19 cellular contexts compared by ENCODE assay signal in the genomic region with DNA sequence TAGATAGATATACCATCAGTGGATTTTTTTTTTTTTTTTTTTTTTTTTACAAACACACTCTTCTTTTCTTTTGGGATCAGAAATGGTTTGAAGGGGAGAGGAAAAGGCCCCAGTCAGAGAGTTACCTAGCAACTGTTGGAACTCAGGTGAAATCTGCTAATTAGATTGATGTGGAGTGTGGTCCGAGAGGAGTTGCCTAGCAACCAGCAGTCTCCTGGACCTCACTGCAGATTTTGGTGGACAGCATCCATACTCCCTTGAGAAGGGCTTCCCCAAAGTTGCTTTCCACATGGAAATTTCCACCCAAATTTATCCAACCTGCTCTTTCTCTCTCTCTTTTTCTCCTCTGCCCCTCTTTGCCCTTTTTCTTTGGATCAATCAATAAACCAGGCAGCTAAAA.
"Had no signal": no experiment of that assay in that cellular context is flagged by ENCODE, and none has a peak within 500 bp of the region (broad histone marks: within the 10 kb centered on the region; RNA-seq: fewer than 3 reads in every experiment).

No MANE protein-coding gene starts in this region.

- H3K27me3 Mint-ChIP-seq: stimulated activated naive CD8-positive, alpha-beta T cell treated with anti-CD3 and anti-CD28 coated beads, Interleukin-15, Interleukin-2, amounts not matched to agents 100 ng/mL and 50 ng/mL, for 24 hours had no signal

- H3K36me3 Mint-ChIP-seq: stimulated activated memory B cell treated with anti-CD40 and anti-IgM and Interleukin-4, amounts not matched to agents 10 μg/mL and 1 μg/mL and 100 μg/mL, for 72 hours had no signal

- H3K36me3 ChIP-seq: heart left ventricle, spleen, tibial nerve, upper lobe of right lung, vagina had no signal

- H3K4me3 ChIP-seq: dorsolateral prefrontal cortex, heart left ventricle, spleen, tibial nerve, upper lobe of right lung, vagina had no signal

- DNase-seq: effector CD8-positive, alpha-beta T cell; heart left ventricle; hippocampal formation; mesendoderm; naive B cell; nephron progenitor cell; posterior cingulate gyrus; spleen; stimulated activated CD4-positive, alpha-beta T cell treated with anti-CD3 and anti-CD28 coated beads, Interleukin-15, amount 100 ng/mL, for 24 hours; stimulated activated CD4-positive, alpha-beta T cell treated with anti-CD3 and anti-CD28 coated beads, Interleukin-1b, Interleukin-23, amount 100 ng/mL, for 48 hours; stimulated activated CD4-positive, alpha-beta T cell treated with anti-CD3 and anti-CD28 coated beads, Interleukin-4, amount 100 ng/mL, for 24 hours; upper lobe of right lung had no signal

- H3K9me3 ChIP-seq: heart left ventricle, spleen, tibial nerve, upper lobe of right lung, vagina had no signal

- H3K27me3 ChIP-seq: dorsolateral prefrontal cortex, tibial nerve, upper lobe of right lung, vagina had no signal

- H3K27ac Mint-ChIP-seq: naive B cell; nephron progenitor cell; stimulated activated memory B cell treated with anti-CD40 and anti-IgM and Interleukin-4, amounts not matched to agents 10 μg/mL and 1 μg/mL and 100 μg/mL, for 72 hours; stimulated activated naive CD8-positive, alpha-beta T cell treated with anti-CD3 and anti-CD28 coated beads, Interleukin-15, Interleukin-2, amounts not matched to agents 100 ng/mL and 50 ng/mL, for 24 hours had no signal

- H3K27ac ChIP-seq: dorsolateral prefrontal cortex, heart left ventricle, spleen, tibial nerve, upper lobe of right lung, vagina had no signal

- H3K9me3 Mint-ChIP-seq: stimulated activated memory B cell treated with anti-CD40 and anti-IgM and Interleukin-4, amounts not matched to agents 10 μg/mL and 1 μg/mL and 100 μg/mL, for 72 hours; stimulated activated naive CD8-positive, alpha-beta T cell treated with anti-CD3 and anti-CD28 coated beads, Interleukin-15, Interleukin-2, amounts not matched to agents 100 ng/mL and 50 ng/mL, for 24 hours had no signal

- ATAC-seq: esophagus mucosa; heart left ventricle; sciatic nerve; stimulated activated memory B cell treated with anti-CD40 and anti-IgM and Interleukin-4, amounts not matched to agents 10 μg/mL and 1 μg/mL and 100 μg/mL, for 72 hours; upper lobe of right lung had no signal

- H3K4me3 Mint-ChIP-seq: naive B cell; nephron progenitor cell; stimulated activated memory B cell treated with anti-CD40 and anti-IgM and Interleukin-4, amounts not matched to agents 10 μg/mL and 1 μg/mL and 100 μg/mL, for 72 hours; stimulated activated naive CD8-positive, alpha-beta T cell treated with anti-CD3 and anti-CD28 coated beads, Interleukin-15, Interleukin-2, amounts not matched to agents 100 ng/mL and 50 ng/mL, for 24 hours had no signal

- H3K4me1 ChIP-seq: upper lobe of right lung, vagina had no signal
